23 cellular contexts compared by ENCODE assay signal in the genomic region with DNA sequence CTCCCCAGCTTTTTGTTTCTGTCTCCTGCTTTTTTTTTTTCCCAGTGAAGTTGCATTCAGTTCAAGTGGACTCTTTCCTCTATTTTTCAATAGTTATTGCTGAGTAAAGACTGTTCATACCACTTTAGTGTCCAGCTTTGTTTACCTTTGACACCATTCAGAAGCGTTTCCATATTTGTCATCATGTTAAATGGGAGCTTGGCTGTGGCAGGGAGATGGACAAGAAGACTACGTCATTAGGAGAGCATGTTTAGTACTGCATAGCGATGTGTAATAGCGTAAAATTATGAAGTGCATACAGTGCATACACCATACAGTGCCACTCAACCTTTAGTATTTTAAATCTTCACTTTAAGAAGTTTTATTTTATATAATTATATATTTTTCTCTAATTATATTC.
"Had no signal": no experiment of that assay in that cellular context is flagged by ENCODE, and none has a peak within 500 bp of the region (broad histone marks: within the 10 kb centered on the region; RNA-seq: fewer than 3 reads in every experiment).

No MANE protein-coding gene starts in this region.

- H3K4me2 ChIP-seq: hepatocyte had no signal

- ATAC-seq: natural killer cell had no signal

- H3K4me1 ChIP-seq: esophagus muscularis mucosa, left ventricle myocardium inferior had no signal

- FAIRE-seq: bronchial epithelial cell, frontal cortex had no signal

- H3K36me3 ChIP-seq: esophagus muscularis mucosa, left ventricle myocardium inferior, thoracic aorta had no signal

- H3K9me3 ChIP-seq: esophagus muscularis mucosa, left ventricle myocardium inferior, thoracic aorta had no signal

- H2AFZ ChIP-seq: hepatocyte had no signal

- H3K27me3 ChIP-seq: esophagus muscularis mucosa, hepatocyte had no signal

- H3K79me2 ChIP-seq: hepatocyte had no signal

- H3K4me3 ChIP-seq: coronary artery, esophagus muscularis mucosa, hepatocyte, left ventricle myocardium inferior, thoracic aorta had no signal

- DNase-seq: activated CD4-positive, alpha-beta memory T cell treated with anti-CD3 and anti-CD28 coated beads for 36 hours; activated CD4-positive, alpha-beta T cell treated with anti-CD3 and anti-CD28 coated beads for 48 hours; activated effector memory CD4-positive, alpha-beta T cell treated with Interleukin-2 at 50 U/mL for 16 hours; activated naive CD4-positive, alpha-beta T cell treated with anti-CD3 and anti-CD28 coated beads for 36 hours; activated naive CD8-positive, alpha-beta T cell treated with anti-CD3 and anti-CD28 coated beads, Interleukin-2, amount 10 ng/mL, durations not matched to agents 7 days and 5 days; activated T-cell treated with anti-CD3 and anti-CD28 coated beads, Interleukin-2, amount 50 U/mL, for 48 hours; amygdala; cerebellar nuclear complex; glutamatergic neuron; kidney glomerular epithelial cell; left ventricle myocardium inferior; mammary epithelial cell; midbrain; natural killer cell; retina; stimulated activated CD4-positive, alpha-beta T cell treated with anti-CD3 and anti-CD28 coated beads, Interleukin-4, amount 100 ng/mL, for 24 hours; stimulated activated naive CD4-positive, alpha-beta T cell treated with Interleukin-2 at 50 U/mL for 16 hours had no signal

- H3K27ac ChIP-seq: coronary artery, esophagus muscularis mucosa, hepatocyte, left ventricle myocardium inferior, thoracic aorta had no signal
